Comparison of ENCODE assay signal across 9 cellular contexts in genomic region chr5:132813599-132814440, GRCh38.
A peak's percentile ranks its signal among the peaks of the same experiment; 100 is the strongest.
DNase-seq lines count a peak whose midpoint lies in the region; ATAC-seq and TF ChIP-seq lines count a peak whose summit lies in the region.
"Had no signal": no experiment of that assay in that cellular context is flagged by ENCODE, and none has a peak within 500 bp of the region (broad histone marks: within the 10 kb centered on the region; RNA-seq: fewer than 3 reads in every experiment).

No MANE protein-coding gene starts in this region.

- no peak overlapping the region for H3K27ac ChIP-seq in RWPE1
- no peak overlapping the region for H3K27ac ChIP-seq in effector memory CD4-positive, alpha-beta T cell (ENCODE audit: insufficient read depth, low read length, poor library complexity, severe bottlenecking)
- peak overlapping the region; percentile 86 to 89 for H3K27ac ChIP-seq in mucosa of rectum (ENCODE audit: low read depth in 2 of 2, low read length in 2 of 2)
- H3K27ac ChIP-seq: neutrophil had no signal

- POLR2A ChIA-PET in RWPE1 (lab: Yijun Ruan, JAX; ENCODE audit: low non-redundant PET), result no interaction called here

- ATAC-seq in GM19463 (IDR thresholded peaks at IDR 0.05; ENCODE audit: unreplicated experiment) (no peak), HG02759 (IDR thresholded peaks at IDR 0.05; ENCODE audit: unreplicated experiment) (no peak)

- DNase-seq in DMS53 (lab: John Stamatoyannopoulos, UW), result peak; percentile 74
- DNase-seq in DMS53 treated with DMSO at 0.1 percent for 48 hours (lab: John Stamatoyannopoulos, UW; ENCODE audit: unreplicated experiment), result no peak
- peak; percentile 58 for DNase-seq in RWPE1 (ENCODE audit: low spot score)
- DNase-seq in effector memory CD4-positive, alpha-beta T cell, result no peak
- no peak for DNase-seq in stimulated activated CD4-positive, alpha-beta T cell treated with anti-CD3 and anti-CD28 coated beads, Interleukin-12 subunit alpha, Interleukin-12 subunit beta, amount 100 ng/mL, for 4 hours

- peaks cover 25% of the 10 kb centered on the region for H3K27me3 ChIP-seq in effector memory CD4-positive, alpha-beta T cell (replicated peaks; ENCODE audit: control insufficient read depth, insufficient read depth, low read length, poor library complexity, severe bottlenecking)
- H3K27me3 ChIP-seq in mucosa of rectum (ENCODE audit: control insufficient read depth in 2 of 2, insufficient read depth in 2 of 2, low read length in 2 of 2), result peaks cover 0 to 3% of the 10 kb centered on the region in 2 donors

- no peak for TF ChIP-seq CTCF in RWPE1 (conservative IDR thresholded peaks at IDR 0.05; ENCODE audit: low read depth)

- CTCF ChIA-PET in RWPE1 (lab: Yijun Ruan, JAX), result interaction anchor here (0.5 to 1.4 kb wide), 8 partner anchors 12 to 428 kb away, joined by 3 to 5 read pairs (median 3); partner anchors contain the start of gene SHROOM1

- H3K4me1 ChIP-seq in effector memory CD4-positive, alpha-beta T cell (ENCODE audit: control insufficient read depth, insufficient read depth, low read length, poor library complexity, severe bottlenecking), result peaks cover 14% of the 10 kb centered on the region
- H3K4me1 ChIP-seq in mucosa of rectum (ENCODE audit: control insufficient read depth in 2 of 2, insufficient read depth in 2 of 2, low read length in 2 of 2), result peaks cover 10 to 11% of the 10 kb centered on the region in 2 donors

- peak overlapping the region; percentile 55 for H3K4me3 ChIP-seq in effector memory CD4-positive, alpha-beta T cell (ENCODE audit: insufficient read depth, low read depth, low read length, poor library complexity, severe bottlenecking)
- peak overlapping the region; percentile 69 to 72 for H3K4me3 ChIP-seq in mucosa of rectum (ENCODE audit: low read length in 2 of 2)

- H3K9me3 ChIP-seq in effector memory CD4-positive, alpha-beta T cell (ENCODE audit: control insufficient read depth, low read length), result no peaks in the 10 kb centered on the region
- H3K9me3 ChIP-seq in mucosa of rectum (ENCODE audit: control insufficient read depth in 2 of 2, low read length in 2 of 2), result no peaks in the 10 kb centered on the region
- H3K9me3 ChIP-seq: neutrophil had no signal

- H3K9ac ChIP-seq in mucosa of rectum (ENCODE audit: low read depth in 1 of 2, low read length in 2 of 2), result peak overlapping the region; percentile 56 to 94

- H3K36me3 ChIP-seq in effector memory CD4-positive, alpha-beta T cell (ENCODE audit: control insufficient read depth, insufficient read depth, low read length), result no peaks in the 10 kb centered on the region
- no peaks in the 10 kb centered on the region for H3K36me3 ChIP-seq in mucosa of rectum (ENCODE audit: control insufficient read depth in 2 of 2, insufficient read depth in 2 of 2, low read length in 2 of 2)
- H3K36me3 ChIP-seq: neutrophil had no signal

Comparison
In these comparisons a context has a peak if more than half of its experiments do, and no peak if none do; other contexts are left out.
1. DNase-seq: peak in DMS53 (single experiment) and RWPE1 (single experiment); none in DMS53 treated with DMSO at 0.1 percent for 48 hours (single experiment), effector memory CD4-positive, alpha-beta T cell (0 of 3) and stimulated activated CD4-positive, alpha-beta T cell treated with anti-CD3 and anti-CD28 coated beads, Interleukin-12 subunit alpha, Interleukin-12 subunit beta, amount 100 ng/mL, for 4 hours (single experiment).
2. H3K27ac ChIP-seq: peak in mucosa of rectum (2 of 2); none in RWPE1 (single experiment) and effector memory CD4-positive, alpha-beta T cell (single experiment).